In the genomic region with DNA sequence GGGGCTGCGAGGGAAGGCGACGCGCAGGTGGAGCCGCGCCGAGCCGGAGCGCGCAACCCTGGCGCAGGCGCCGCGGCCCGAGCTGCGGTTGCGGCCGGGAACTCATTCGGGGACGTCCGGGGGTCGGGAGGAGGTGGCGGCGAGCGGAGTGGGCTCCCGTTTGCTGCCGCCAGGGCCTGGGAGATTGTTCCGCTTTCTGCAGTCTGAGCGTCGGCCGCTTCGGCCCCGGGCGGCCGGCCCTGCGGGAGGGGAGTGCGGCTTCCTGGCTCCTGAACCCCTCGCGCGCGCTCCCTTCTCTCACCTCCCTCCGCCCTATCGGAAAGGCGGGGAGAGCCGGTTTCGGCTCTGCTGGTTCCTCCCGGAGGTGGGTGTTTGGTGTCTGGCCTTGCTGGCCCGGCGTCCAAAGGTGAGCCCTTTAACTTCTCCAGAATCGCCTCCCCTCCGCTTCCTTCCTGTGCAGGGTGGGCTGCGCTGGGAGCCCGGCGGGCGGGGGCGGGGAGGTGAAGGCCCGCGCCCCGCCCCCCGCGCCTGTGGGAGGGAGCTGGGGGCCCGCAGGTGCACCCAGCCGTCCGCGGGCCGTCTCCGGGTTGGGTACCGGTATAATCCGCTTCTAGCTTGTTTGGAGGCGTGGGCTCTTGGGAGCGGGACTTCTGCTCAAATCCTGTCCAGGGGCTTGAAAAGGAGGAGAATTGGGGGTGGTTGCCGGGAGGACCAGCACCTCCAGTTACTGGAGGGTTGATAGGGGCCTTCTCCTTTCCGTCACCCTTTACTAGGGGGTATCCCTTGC, we compare ENCODE assay signal across 8 cellular contexts. TPM values are rescaled to one million over a fixed set of nuclear protein-coding genes. Genes with fewer than 3 reads are reported as not detected.
DNase-seq lines count a peak whose midpoint lies in the region; TF ChIP-seq lines count a peak whose summit lies in the region.

No MANE protein-coding gene starts in this region.

- TF ChIP-seq CTCF in GM12875 (IDR thresholded peaks at IDR 0.05; ENCODE audit: borderline replicate concordance, insufficient read depth, low read depth, low read length) (peak; percentile 32; the same call in 1 of the 2 replicates), astrocyte of the spinal cord (IDR thresholded peaks at IDR 0.05; ENCODE audit: low read depth, low read length) (no peak)

- H3K36me3 ChIP-seq in HAP-1 (replicated peaks) (peaks cover 22% of the 10 kb centered on the region), MG63 (no peaks in the 10 kb centered on the region; the same call in none of the 2 replicates)

- peaks cover 25% of the 10 kb centered on the region for H3K4me1 ChIP-seq in HAP-1

- peaks cover 5% of the 10 kb centered on the region for H3K36me3 Mint-ChIP-seq in T-helper 2 cell treated with Interferon-gamma antibody and Interleukin-4, amounts not matched to agents 5 μg/mL and 100 μg/mL, for 36 hours (ENCODE audit: low read depth)

- H3K27ac Mint-ChIP-seq in T-helper 2 cell treated with Interferon-gamma antibody and Interleukin-4, amounts not matched to agents 5 μg/mL and 100 μg/mL, for 36 hours: peak overlapping the region; percentile 81

- DNase-seq in HAP-1 (ENCODE audit: low spot score in 2 of 2) (peak; percentile 68 to 84), MG63 (peak; percentile 55), astrocyte of the spinal cord (ENCODE audit: low read depth, low spot score) (peak; percentile 24), iPS-NIHi7 (ENCODE audit: extremely low spot score) (peak; percentile 65), middle frontal gyrus (ENCODE audit: extremely low spot score, low spot score) (no peak)
- DNase-seq in T-helper 2 cell treated with Interferon-gamma antibody and Interleukin-4, amounts not matched to agents 5 μg/mL and 100 μg/mL, for 36 hours (ENCODE audit: low spot score): peak; percentile 59
- peak; percentile 7 to 54 for DNase-seq in stimulated activated CD4-positive, alpha-beta T cell treated with anti-CD3 and anti-CD28 coated beads, Interleukin-15, amount 100 ng/mL, for 1 hour (ENCODE audit: low read depth in 1 of 2, low spot score in 1 of 2)

- peaks cover 12% of the 10 kb centered on the region for H3K27me3 Mint-ChIP-seq in T-helper 2 cell treated with Interferon-gamma antibody and Interleukin-4, amounts not matched to agents 5 μg/mL and 100 μg/mL, for 36 hours (ENCODE audit: low read depth)

- H3K27me3 ChIP-seq in HAP-1 (ENCODE audit: low read depth) (no peaks in the 10 kb centered on the region), MG63 (peaks cover 2% of the 10 kb centered on the region)

- in situ Hi-C loops in HAP-1 (cut with MboI; ENCODE audit: low sequenced_read_pairs) (no loop called here), astrocyte of the spinal cord (cut with HindIII; ENCODE audit: low sequenced_read_pairs) (no loop called here)

- peaks cover 29% of the 10 kb centered on the region for H3K4me1 Mint-ChIP-seq in T-helper 2 cell treated with Interferon-gamma antibody and Interleukin-4, amounts not matched to agents 5 μg/mL and 100 μg/mL, for 36 hours (ENCODE audit: low read depth)

- H3K4me3 Mint-ChIP-seq in T-helper 2 cell treated with Interferon-gamma antibody and Interleukin-4, amounts not matched to agents 5 μg/mL and 100 μg/mL, for 36 hours: peak overlapping the region; percentile 86

- H3K9me3 ChIP-seq in HAP-1: no peaks in the 10 kb centered on the region
- H3K9me3 ChIP-seq in MG63: no peaks in the 10 kb centered on the region

- H3K4me3 ChIP-seq in GM12875 (ENCODE audit: low read depth, low read length) (peak overlapping the region; percentile 84), HAP-1 (peak overlapping the region; percentile 71), MG63 (peak overlapping the region; percentile 66), astrocyte of the spinal cord (ENCODE audit: low read depth, low read length) (peak overlapping the region; percentile 66)

- H3K9me3 Mint-ChIP-seq in T-helper 2 cell treated with Interferon-gamma antibody and Interleukin-4, amounts not matched to agents 5 μg/mL and 100 μg/mL, for 36 hours: no peaks in the 10 kb centered on the region

RNA-seq across cellular contexts. Expression of a gene that starts 0.7 kb away (rescaled TPM):
- total RNA-seq in MG63 (2014; rRNA removed; shearing (Covaris generic); ENCODE audit: low replicate concordance): 21.2 and 21.5 TPM in 2 replicates
